ENCODE assay signal across 8 cellular contexts in the genomic region with DNA sequence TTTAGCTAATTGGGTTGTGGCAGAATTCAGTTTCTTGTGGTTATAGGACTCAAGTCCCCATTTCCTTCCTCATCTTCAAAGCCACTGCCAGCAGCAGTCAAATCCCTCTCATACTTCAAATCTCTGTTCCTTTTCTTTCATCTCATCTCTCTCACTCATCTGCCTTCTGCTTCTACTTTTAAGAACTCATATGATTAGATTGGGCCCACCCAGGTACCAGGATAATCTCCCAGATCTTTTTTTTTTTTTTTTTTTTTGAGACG. TPM values are rescaled to one million over a fixed set of nuclear protein-coding genes. Genes with fewer than 3 reads are reported as not detected.
DNase-seq lines count a peak whose midpoint lies in the region; ATAC-seq lines count a peak whose summit lies in the region.

No MANE protein-coding gene starts in this region.

- no peak overlapping the region for H3K27ac Mint-ChIP-seq in stimulated activated naive B cell treated with anti-CD40 and anti-IgM and Interleukin-4, amounts not matched to agents 10 μg/mL and 1 μg/mL and 100 μg/mL, for 72 hours

- H3K4me3 Mint-ChIP-seq in stimulated activated naive B cell treated with anti-CD40 and anti-IgM and Interleukin-4, amounts not matched to agents 10 μg/mL and 1 μg/mL and 100 μg/mL, for 72 hours = no peak overlapping the region

- H3K4me1 Mint-ChIP-seq in stimulated activated naive B cell treated with anti-CD40 and anti-IgM and Interleukin-4, amounts not matched to agents 10 μg/mL and 1 μg/mL and 100 μg/mL, for 72 hours = peaks cover 24 to 66% of the 10 kb centered on the region in 2 donors

- intact Hi-C loops in left ventricle myocardium superior (cut with micrococcal nuclease) = no loop called here
- intact Hi-C loops in left cardiac atrium (cut with DNase I) = no loop called here

- ATAC-seq in left ventricle myocardium superior = peak; percentile 22
- no peak for ATAC-seq in left cardiac atrium
- peak; percentile 36 for ATAC-seq in HG03060 (IDR thresholded peaks at IDR 0.05; ENCODE audit: low read depth, unreplicated experiment)
- ATAC-seq in stimulated activated naive B cell treated with anti-CD40 and anti-IgM and Interleukin-4, amounts not matched to agents 10 μg/mL and 1 μg/mL and 100 μg/mL, for 72 hours (replicated peaks) = peak; percentile 75 to 82

- peaks cover 3 to 9% of the 10 kb centered on the region in 2 donors for H3K9me3 Mint-ChIP-seq in stimulated activated naive B cell treated with anti-CD40 and anti-IgM and Interleukin-4, amounts not matched to agents 10 μg/mL and 1 μg/mL and 100 μg/mL, for 72 hours

- no peak for DNase-seq in left ventricle myocardium superior
- DNase-seq in left cardiac atrium = no peak
- DNase-seq in SKM-1 (lab: John Stamatoyannopoulos, UW; ENCODE audit: unreplicated experiment) = peak; percentile 74
- no peak for DNase-seq in stimulated activated naive B cell treated with anti-CD40 and anti-IgM and Interleukin-4, amounts not matched to agents 10 μg/mL and 1 μg/mL and 100 μg/mL, for 72 hours
- no peak for DNase-seq in DMS53 treated with DMSO at 0.1 percent for 48 hours (lab: John Stamatoyannopoulos, UW; ENCODE audit: unreplicated experiment)
- no peak for DNase-seq in NCI-H446 (lab: John Stamatoyannopoulos, UW)
- DNase-seq in NCI-H1092 (lab: John Stamatoyannopoulos, UW) = no peak

- H3K27me3 Mint-ChIP-seq in stimulated activated naive B cell treated with anti-CD40 and anti-IgM and Interleukin-4, amounts not matched to agents 10 μg/mL and 1 μg/mL and 100 μg/mL, for 72 hours = no peaks in the 10 kb centered on the region

- peaks cover 6 to 7% of the 10 kb centered on the region in 2 donors for H3K36me3 Mint-ChIP-seq in stimulated activated naive B cell treated with anti-CD40 and anti-IgM and Interleukin-4, amounts not matched to agents 10 μg/mL and 1 μg/mL and 100 μg/mL, for 72 hours

RNA-seq across cellular contexts. Expression of a gene that starts 8.0 kb away (rescaled TPM):
- 145 TPM for total RNA-seq in left ventricle myocardium superior
- 100 to 1,000 TPM; 105 to 135 TPM for total RNA-seq in left cardiac atrium

RNA-seq across cellular contexts. Expression of a gene that starts 46.6 kb away (rescaled TPM):
- total RNA-seq in left ventricle myocardium superior = 18.8 TPM
- total RNA-seq in left cardiac atrium = 10 to 100 TPM; 21.5 to 23.7 TPM

Comparison
In these comparisons a context has a peak if more than half of its experiments do, and no peak if none do; other contexts are left out.
1. ATAC-seq: peak in left ventricle myocardium superior (single experiment), HG03060 (single experiment) and stimulated activated naive B cell treated with anti-CD40 and anti-IgM and Interleukin-4, amounts not matched to agents 10 μg/mL and 1 μg/mL and 100 μg/mL, for 72 hours (2 of 2); none in left cardiac atrium (0 of 2).